In the genomic region with DNA sequence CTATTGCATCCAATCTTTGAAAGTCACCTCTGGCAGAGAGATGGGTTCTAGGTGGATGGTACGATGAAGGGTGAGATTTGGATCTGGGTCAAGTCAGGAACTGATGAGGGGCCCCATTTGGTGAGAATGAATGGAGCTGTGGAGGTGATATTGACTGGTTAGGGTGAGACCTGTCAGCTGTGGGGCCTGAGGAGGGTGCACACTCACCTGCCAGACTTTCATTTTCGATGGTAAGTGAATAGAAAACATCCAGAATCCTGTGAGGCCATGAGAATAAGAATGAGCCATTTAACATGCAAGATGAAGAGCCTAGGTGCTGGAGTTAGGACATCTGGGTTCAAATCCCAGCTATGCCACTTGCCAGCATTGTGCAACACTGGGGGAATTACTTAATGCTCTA, we compare ENCODE assay signal across 1 cellular context.
TF ChIP-seq lines count a peak whose summit lies in the region.

No MANE protein-coding gene starts in this region.

TF ChIP-seq in HepG2, 621 proteins besides CTCF, POLR2A, EP300 and RAD21:
- TF ChIP-seq CHD4 (IDR thresholded peaks at IDR 0.05; ENCODE audit: borderline replicate concordance, low read length) = no peak
- TF ChIP-seq CEBPB (IDR thresholded peaks at IDR 0.05; ENCODE audit: borderline replicate concordance, low read depth, low read length) = peak; percentile 59
